In the genomic region with DNA sequence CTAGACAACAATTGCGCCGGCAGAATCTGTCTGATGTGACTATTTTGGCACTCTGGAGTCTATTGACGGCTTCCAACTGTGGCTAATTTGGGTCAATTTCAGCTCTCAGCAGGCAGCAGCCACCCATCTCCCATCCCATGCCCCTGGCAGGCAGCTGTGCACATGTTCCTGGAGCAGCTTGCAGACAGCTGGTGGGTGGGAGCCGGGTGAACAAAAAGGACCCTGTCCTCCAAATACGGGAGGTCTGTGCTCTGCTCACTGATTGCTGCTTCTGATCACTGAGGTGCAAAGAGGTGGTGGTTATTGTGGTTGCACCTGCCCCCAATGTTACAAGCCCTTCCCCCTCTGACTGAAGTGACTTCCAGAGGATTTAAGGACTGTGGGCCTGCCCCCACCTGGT, we compare ENCODE assay signal across 12 cellular contexts. TPM values are rescaled to one million over a fixed set of nuclear protein-coding genes. Genes with fewer than 3 reads are reported as not detected.
A peak's percentile ranks its signal among the peaks of the same experiment; 100 is the strongest.
DNase-seq lines count a peak whose midpoint lies in the region; ATAC-seq and TF ChIP-seq lines count a peak whose summit lies in the region.
"Had no signal": no experiment of that assay in that cellular context is flagged by ENCODE, and none has a peak within 500 bp of the region (broad histone marks: within the 10 kb centered on the region; RNA-seq: fewer than 3 reads in every experiment).

No MANE protein-coding gene starts in this region.

- H4K8ac ChIP-seq in trophoblast cell (ENCODE audit: low read depth, low read length), result no peak overlapping the region

- H4K12ac ChIP-seq in trophoblast cell (ENCODE audit: low read depth, low read length), result no peak overlapping the region

- H3K18ac ChIP-seq in trophoblast cell (ENCODE audit: low read length), result no peak overlapping the region

- H3K9me3 ChIP-seq in OCI-LY3 (ENCODE audit: insufficient read depth, low read length) (no peaks in the 10 kb centered on the region), neural progenitor cell (ENCODE audit: low read depth) (no peaks in the 10 kb centered on the region), trophoblast cell (ENCODE audit: insufficient read depth, low read depth, low read length) (no peaks in the 10 kb centered on the region)
- H3K9me3 ChIP-seq: neutrophil, testis had no signal

- no peak overlapping the region for H2BK12ac ChIP-seq in trophoblast cell (ENCODE audit: low read length)

- H2AK5ac ChIP-seq in trophoblast cell (ENCODE audit: low read length), result no peak overlapping the region

- H4K20me1 ChIP-seq in OCI-LY3 (ENCODE audit: insufficient read depth, low read length) (no peaks in the 10 kb centered on the region), neural progenitor cell (ENCODE audit: low read depth) (no peaks in the 10 kb centered on the region)

- no peak overlapping the region for H3K23ac ChIP-seq in trophoblast cell (ENCODE audit: low read length)

- no peaks in the 10 kb centered on the region for H3K36me3 Mint-ChIP-seq in neural progenitor cell

- no peak overlapping the region for H4K91ac ChIP-seq in trophoblast cell (ENCODE audit: low read depth, low read length)

- no peak overlapping the region for H2BK120ac ChIP-seq in trophoblast cell (ENCODE audit: insufficient read depth, low read length, poor library complexity)

- no peak overlapping the region for H3K27ac Mint-ChIP-seq in neural progenitor cell
- H3K27ac Mint-ChIP-seq: activated T-cell treated with anti-CD3 and anti-CD28 coated beads, Interleukin-2, amount 50 U/mL, for 24 hours; dendritic cell treated with granulocyte-macrophage colony-stimulating factor and Interleukin-4, amounts not matched to agents 40 ng/mL and 50 ng/mL, for 4 days had no signal

- DNase-seq in NCI-H1694 (lab: John Stamatoyannopoulos, UW), result peak; percentile 73
- peak; percentile 13 for DNase-seq in neural progenitor cell (ENCODE audit: low spot score)
- no peak for DNase-seq in trophoblast cell
- no peak for DNase-seq in activated CD4-positive, alpha-beta T cell treated with anti-CD3 and anti-CD28 coated beads, Interleukin-2, amount 50 U/mL, for 4 hours
- no peak for DNase-seq in DMS153 treated with DMSO at 0.1 percent for 48 hours (lab: John Stamatoyannopoulos, UW; ENCODE audit: unreplicated experiment)
- DNase-seq: activated T-cell treated with anti-CD3 and anti-CD28 coated beads, Interleukin-2, amount 50 U/mL, for 24 hours; GM23248; testis had no signal

- H3K27me3 Mint-ChIP-seq in neural progenitor cell (ENCODE audit: insufficient read depth, low read depth), result peaks cover 5% of the 10 kb centered on the region
- H3K27me3 Mint-ChIP-seq: activated T-cell treated with anti-CD3 and anti-CD28 coated beads, Interleukin-2, amount 50 U/mL, for 24 hours had no signal

- TF ChIP-seq CTCF in OCI-LY3 (IDR thresholded peaks at IDR 0.05; ENCODE audit: low read depth, low read length) (no peak), neural progenitor cell (IDR thresholded peaks at IDR 0.05) (no peak)

- H3K27me3 ChIP-seq in OCI-LY3 (ENCODE audit: low read depth, low read length) (peaks cover 22% of the 10 kb centered on the region), neural progenitor cell (no peaks in the 10 kb centered on the region), trophoblast cell (ENCODE audit: insufficient read depth, low read length) (no peaks in the 10 kb centered on the region)
- H3K27me3 ChIP-seq: testis had no signal

- H3F3A ChIP-seq in neural progenitor cell (ENCODE audit: low read depth), result peaks cover 4% of the 10 kb centered on the region

- WGBS in trophoblast cell (ENCODE audit: extremely low coverage, insufficient coverage, insufficient read length), result no CpG with 5 or more reads among the region's 5 CpGs

- peaks cover 6% of the 10 kb centered on the region for H3K4me1 Mint-ChIP-seq in neural progenitor cell

- no peak overlapping the region for H3K27ac ChIP-seq in OCI-LY3 (ENCODE audit: low read length)
- H3K27ac ChIP-seq in neural progenitor cell, result no peak overlapping the region
- H3K27ac ChIP-seq in trophoblast cell (ENCODE audit: low read depth, low read length), result no peak overlapping the region
- H3K27ac ChIP-seq: GM23248, neutrophil, testis had no signal

- peak; percentile 58 for ATAC-seq in GM19351 (IDR thresholded peaks at IDR 0.05; ENCODE audit: unreplicated experiment)

- H3K9ac ChIP-seq in OCI-LY3 (ENCODE audit: low read length) (no peak overlapping the region), neural progenitor cell (no peak overlapping the region), trophoblast cell (ENCODE audit: low read length) (no peak overlapping the region)
- H3K9ac ChIP-seq: GM23248 had no signal

- H3K4me1 ChIP-seq in OCI-LY3 (ENCODE audit: low read length) (peaks cover 39% of the 10 kb centered on the region), neural progenitor cell (peaks cover 8% of the 10 kb centered on the region), trophoblast cell (ENCODE audit: control insufficient read depth in 1 of 2, insufficient read depth in 2 of 2, low read length in 2 of 2) (no peaks in the 10 kb centered on the region)
- H3K4me1 ChIP-seq: testis had no signal

- no peak overlapping the region for H3K14ac ChIP-seq in trophoblast cell (ENCODE audit: low read length)

- H2AFZ ChIP-seq in OCI-LY3 (ENCODE audit: low read depth, low read length) (no peak overlapping the region), neural progenitor cell (replicated peaks) (no peak overlapping the region), trophoblast cell (ENCODE audit: insufficient read depth, low read length, poor library complexity) (no peak overlapping the region)
- H2AFZ ChIP-seq: GM23248 had no signal

- no peaks in the 10 kb centered on the region for H3K79me1 ChIP-seq in trophoblast cell (ENCODE audit: low read length)

- H3K4ac ChIP-seq in trophoblast cell (ENCODE audit: low read depth, low read length), result no peak overlapping the region

- no peak overlapping the region for H3K4me3 ChIP-seq in OCI-LY3 (ENCODE audit: low read length)
- H3K4me3 ChIP-seq in neural progenitor cell, result no peak overlapping the region
- H3K4me3 ChIP-seq in trophoblast cell (ENCODE audit: low read depth, low read length), result no peak overlapping the region
- H3K4me3 ChIP-seq: GM23248, testis had no signal

- H2BK5ac ChIP-seq in trophoblast cell (ENCODE audit: low read depth, low read length, poor library complexity), result no peak overlapping the region

- peak overlapping the region; percentile 55 for H3K4me2 ChIP-seq in OCI-LY3 (ENCODE audit: low read length)
- H3K4me2 ChIP-seq in neural progenitor cell, result no peak overlapping the region
- H3K4me2 ChIP-seq in trophoblast cell (ENCODE audit: low read length), result no peak overlapping the region

- no peaks in the 10 kb centered on the region for H3K79me2 ChIP-seq in OCI-LY3 (ENCODE audit: low read length)
- no peaks in the 10 kb centered on the region for H3K79me2 ChIP-seq in neural progenitor cell (ENCODE audit: low read depth)
- H3K79me2 ChIP-seq in trophoblast cell (ENCODE audit: control insufficient read depth, insufficient read depth, low read length, poor library complexity), result no peaks in the 10 kb centered on the region

- H3K9me3 Mint-ChIP-seq in neural progenitor cell, result no peaks in the 10 kb centered on the region
- H3K9me3 Mint-ChIP-seq: activated T-cell treated with anti-CD3 and anti-CD28 coated beads, Interleukin-2, amount 50 U/mL, for 24 hours; dendritic cell treated with granulocyte-macrophage colony-stimulating factor and Interleukin-4, amounts not matched to agents 40 ng/mL and 50 ng/mL, for 4 days had no signal

- no peak overlapping the region for H3K4me3 Mint-ChIP-seq in neural progenitor cell
- H3K4me3 Mint-ChIP-seq: activated T-cell treated with anti-CD3 and anti-CD28 coated beads, Interleukin-2, amount 50 U/mL, for 24 hours; dendritic cell treated with granulocyte-macrophage colony-stimulating factor and Interleukin-4, amounts not matched to agents 40 ng/mL and 50 ng/mL, for 4 days had no signal

- H3K36me3 ChIP-seq in OCI-LY3 (replicated peaks; ENCODE audit: low read depth, low read length) (no peaks in the 10 kb centered on the region), neural progenitor cell (no peaks in the 10 kb centered on the region), trophoblast cell (ENCODE audit: control insufficient read depth in 1 of 2, insufficient read depth in 2 of 2, low read length in 2 of 2) (no peaks in the 10 kb centered on the region)
- H3K36me3 ChIP-seq: neutrophil had no signal

RNA-seq across cellular contexts. Expression of a gene that starts 45.0 kb away (rescaled TPM):
- total RNA-seq in neural progenitor cell (ENCODE audit: low replicate concordance), result 4.1 and 12.8 TPM in 2 replicates
- polyA plus RNA-seq in trophoblast cell (2013), result 3.0 and 3.2 TPM in 2 replicates

Comparison
In these comparisons a context has a peak if more than half of its experiments do, and no peak if none do; other contexts are left out.
1. DNase-seq: peak in NCI-H1694 (single experiment) and neural progenitor cell (single experiment); none in trophoblast cell (0 of 2), activated CD4-positive, alpha-beta T cell treated with anti-CD3 and anti-CD28 coated beads, Interleukin-2, amount 50 U/mL, for 4 hours (0 of 2) and DMS153 treated with DMSO at 0.1 percent for 48 hours (single experiment).